ENCODE assay signal across 8 cellular contexts in the genomic region with DNA sequence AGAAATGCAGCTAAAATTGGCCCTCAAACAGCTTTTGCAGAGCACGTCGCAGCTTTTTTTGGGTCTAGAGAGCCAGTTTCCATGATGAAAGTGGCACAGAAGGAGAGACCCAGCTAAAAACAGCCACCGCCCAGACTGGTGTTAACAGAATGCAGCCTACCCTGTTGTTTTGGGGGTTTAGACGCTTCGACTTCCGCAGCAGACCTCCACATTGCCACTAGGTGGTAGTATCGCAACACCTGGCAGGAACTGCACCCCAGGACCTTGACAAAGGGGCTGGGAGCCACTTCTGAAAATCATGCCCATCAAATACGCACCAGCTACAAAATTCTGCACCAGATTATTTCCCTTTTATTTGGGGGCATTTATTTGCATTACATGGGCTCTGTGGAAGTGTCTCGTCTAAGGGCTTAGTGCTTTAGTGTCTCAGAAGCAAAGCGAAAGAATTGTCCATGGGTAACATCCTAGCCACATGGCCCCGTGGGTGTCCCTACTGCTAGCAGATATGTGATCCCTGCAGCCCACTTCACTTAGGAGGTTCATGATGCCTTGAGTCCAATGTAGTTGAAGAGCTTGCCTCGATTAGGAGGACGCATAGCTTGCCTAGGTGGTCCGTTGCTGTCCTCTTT.
DNase-seq lines count a peak whose midpoint lies in the region; ATAC-seq, FAIRE-seq and TF ChIP-seq lines count a peak whose summit lies in the region.

No MANE protein-coding gene starts in this region.

- FAIRE-seq in GM12891 (lab: Jason Lieb, UNC), result no peak

- H3K27me3 ChIP-seq in ascending aorta, result no peaks in the 10 kb centered on the region
- H3K27me3 ChIP-seq in iPS DF 6.9 (ENCODE audit: control insufficient read depth, insufficient read depth, low read length), result no peaks in the 10 kb centered on the region
- peaks cover 0 to 26% (median 0%) of the 10 kb centered on the region in 3 donors for H3K27me3 ChIP-seq in stomach

- TF ChIP-seq EP300 in stomach (IDR thresholded peaks at IDR 0.05), result no peak

- H3K4me3 ChIP-seq in NB4 (ENCODE audit: low read depth, low read length) (no peak overlapping the region), ascending aorta (no peak overlapping the region), iPS DF 6.9 (ENCODE audit: low read length) (no peak overlapping the region), stomach (no peak overlapping the region)

- no peak for ATAC-seq in GM21619 (IDR thresholded peaks at IDR 0.05; ENCODE audit: unreplicated experiment)

- H3K4me1 ChIP-seq in ascending aorta, result no peaks in the 10 kb centered on the region
- 0 out of 2 replicates have a peak, but pooled peaks cover 2% of the 10 kb centered on the region for H3K4me1 ChIP-seq in iPS DF 6.9 (ENCODE audit: control insufficient read depth, insufficient read depth, low read length)
- H3K4me1 ChIP-seq in stomach, result peaks cover 0 to 20% (median 8%) of the 10 kb centered on the region in 4 donors

- H3K27ac ChIP-seq in ascending aorta (no peak overlapping the region), iPS DF 6.9 (ENCODE audit: low read length) (no peak overlapping the region), stomach (no peak overlapping the region)

- intact Hi-C loops in ascending aorta (cut with DNase I), result no loop called here
- intact Hi-C loops in stomach (cut with DNase I; ENCODE audit: low total_unique reads), result no loop called here

- peak; percentile 20 to 25 for DNase-seq in AML-193 (lab: John Stamatoyannopoulos, UW)
- DNase-seq in GM12891 (ENCODE audit: insufficient read length, low spot score), result peak; percentile 48
- DNase-seq in NB4 (ENCODE audit: low read depth), result peak; percentile 61
- no peak for DNase-seq in ascending aorta (ENCODE audit: low spot score in 2 of 2)
- peak; percentile 63 for DNase-seq in iPS DF 6.9 (ENCODE audit: low read depth, low spot score)
- DNase-seq in stomach, result no peak
- DNase-seq in activated effector memory CD4-positive, alpha-beta T cell treated with anti-CD3 and anti-CD28 coated beads, Interleukin-2, amount 50 U/mL, for 16 hours, result no peak

- TF ChIP-seq POLR2A in GM12891 (IDR thresholded peaks at IDR 0.05; ENCODE audit: low read depth, low read length) (no peak), NB4 (IDR thresholded peaks at IDR 0.05; ENCODE audit: extremely low read depth, insufficient read length) (no peak), stomach (IDR thresholded peaks at IDR 0.05) (no peak)

- H3K9me3 ChIP-seq in ascending aorta (no peaks in the 10 kb centered on the region), iPS DF 6.9 (ENCODE audit: control insufficient read depth, insufficient read depth, low read length) (no peaks in the 10 kb centered on the region), stomach (no peaks in the 10 kb centered on the region)

- TF ChIP-seq CTCF in NB4 (IDR thresholded peaks at IDR 0.05; ENCODE audit: low read depth, low read length) (peak; percentile 73), ascending aorta (IDR thresholded peaks at IDR 0.05) (peak in 2 of 3 experiments; percentile 19 to 55), stomach (IDR thresholded peaks at IDR 0.05) (peak in 5 of 7 experiments; percentile 25 to 49 (median 34))

- H3K36me3 ChIP-seq in ascending aorta, result no peaks in the 10 kb centered on the region
- H3K36me3 ChIP-seq in iPS DF 6.9 (ENCODE audit: control insufficient read depth, insufficient read depth, low read length), result no peaks in the 10 kb centered on the region
- no peaks in the 10 kb centered on the region for H3K36me3 ChIP-seq in stomach

- no CpG with 5 or more reads among the region's 14 CpGs for WGBS in iPS DF 6.9 (ENCODE audit: insufficient coverage, insufficient read length)
- 50 to 70% (median 54%) methylated on average over 10 to 14 of the region's 14 CpGs for WGBS in stomach, 5 donors

TF ChIP-seq in GM12891, 5 proteins besides CTCF, POLR2A, EP300 and RAD21:
- TF ChIP-seq SPI1 (IDR thresholded peaks at IDR 0.05; ENCODE audit: low read depth, low read length) (peak; percentile 68), PAX5 (IDR thresholded peaks at IDR 0.05; ENCODE audit: insufficient read depth, low read length, severe bottlenecking) (no peak)

Comparison
In these comparisons a context has a peak if more than half of its experiments do, and no peak if none do; other contexts are left out.
1. DNase-seq: peak in AML-193 (2 of 2), GM12891 (single experiment), NB4 (single experiment) and iPS DF 6.9 (single experiment); none in ascending aorta (0 of 2), stomach (single experiment) and activated effector memory CD4-positive, alpha-beta T cell treated with anti-CD3 and anti-CD28 coated beads, Interleukin-2, amount 50 U/mL, for 16 hours (single experiment).
2. Peak in every context shown above with its lines, with median percentiles within 50 percentile points of each other: CTCF ChIP-seq.